ENCODE assay signal across 1 cellular context in genomic region chr9:77939149-77939668, GRCh38.
TF ChIP-seq lines count a peak whose summit lies in the region.

No MANE protein-coding gene starts in this region.

TF ChIP-seq in WTC11, 78 proteins besides CTCF, POLR2A, EP300 and RAD21 (continued from another document):
- TF ChIP-seq ATF2 (CRISPR knock-in tag; IDR thresholded peaks at IDR 0.05; ENCODE audit: borderline replicate concordance, low read depth), result no peak
- no peak for TF ChIP-seq IRF2 (CRISPR knock-in tag; IDR thresholded peaks at IDR 0.05; ENCODE audit: borderline replicate concordance, low read depth)
- TF ChIP-seq, protein P1, sequence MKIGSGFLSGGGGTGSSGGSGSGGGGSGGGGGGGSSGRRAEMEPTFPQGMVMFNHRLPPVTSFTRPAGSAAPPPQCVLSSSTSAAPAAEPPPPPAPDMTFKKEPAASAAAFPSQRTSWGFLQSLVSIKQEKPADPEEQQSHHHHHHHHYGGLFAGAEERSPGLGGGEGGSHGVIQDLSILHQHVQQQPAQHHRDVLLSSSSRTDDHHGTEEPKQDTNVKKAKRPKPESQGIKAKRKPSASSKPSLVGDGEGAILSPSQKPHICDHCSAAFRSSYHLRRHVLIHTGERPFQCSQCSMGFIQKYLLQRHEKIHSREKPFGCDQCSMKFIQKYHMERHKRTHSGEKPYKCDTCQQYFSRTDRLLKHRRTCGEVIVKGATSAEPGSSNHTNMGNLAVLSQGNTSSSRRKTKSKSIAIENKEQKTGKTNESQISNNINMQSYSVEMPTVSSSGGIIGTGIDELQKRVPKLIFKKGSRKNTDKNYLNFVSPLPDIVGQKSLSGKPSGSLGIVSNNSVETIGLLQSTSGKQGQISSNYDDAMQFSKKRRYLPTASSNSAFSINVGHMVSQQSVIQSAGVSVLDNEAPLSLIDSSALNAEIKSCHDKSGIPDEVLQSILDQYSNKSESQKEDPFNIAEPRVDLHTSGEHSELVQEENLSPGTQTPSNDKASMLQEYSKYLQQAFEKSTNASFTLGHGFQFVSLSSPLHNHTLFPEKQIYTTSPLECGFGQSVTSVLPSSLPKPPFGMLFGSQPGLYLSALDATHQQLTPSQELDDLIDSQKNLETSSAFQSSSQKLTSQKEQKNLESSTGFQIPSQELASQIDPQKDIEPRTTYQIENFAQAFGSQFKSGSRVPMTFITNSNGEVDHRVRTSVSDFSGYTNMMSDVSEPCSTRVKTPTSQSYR (CRISPR knock-in tag; IDR thresholded peaks at IDR 0.05), result no peak
- TF ChIP-seq SMAD4 (CRISPR knock-in tag; IDR thresholded peaks at IDR 0.05), result no peak
- no peak for TF ChIP-seq ZNF317 (CRISPR knock-in tag; IDR thresholded peaks at IDR 0.05; ENCODE audit: borderline replicate concordance, low read depth)
- TF ChIP-seq, protein P2, sequence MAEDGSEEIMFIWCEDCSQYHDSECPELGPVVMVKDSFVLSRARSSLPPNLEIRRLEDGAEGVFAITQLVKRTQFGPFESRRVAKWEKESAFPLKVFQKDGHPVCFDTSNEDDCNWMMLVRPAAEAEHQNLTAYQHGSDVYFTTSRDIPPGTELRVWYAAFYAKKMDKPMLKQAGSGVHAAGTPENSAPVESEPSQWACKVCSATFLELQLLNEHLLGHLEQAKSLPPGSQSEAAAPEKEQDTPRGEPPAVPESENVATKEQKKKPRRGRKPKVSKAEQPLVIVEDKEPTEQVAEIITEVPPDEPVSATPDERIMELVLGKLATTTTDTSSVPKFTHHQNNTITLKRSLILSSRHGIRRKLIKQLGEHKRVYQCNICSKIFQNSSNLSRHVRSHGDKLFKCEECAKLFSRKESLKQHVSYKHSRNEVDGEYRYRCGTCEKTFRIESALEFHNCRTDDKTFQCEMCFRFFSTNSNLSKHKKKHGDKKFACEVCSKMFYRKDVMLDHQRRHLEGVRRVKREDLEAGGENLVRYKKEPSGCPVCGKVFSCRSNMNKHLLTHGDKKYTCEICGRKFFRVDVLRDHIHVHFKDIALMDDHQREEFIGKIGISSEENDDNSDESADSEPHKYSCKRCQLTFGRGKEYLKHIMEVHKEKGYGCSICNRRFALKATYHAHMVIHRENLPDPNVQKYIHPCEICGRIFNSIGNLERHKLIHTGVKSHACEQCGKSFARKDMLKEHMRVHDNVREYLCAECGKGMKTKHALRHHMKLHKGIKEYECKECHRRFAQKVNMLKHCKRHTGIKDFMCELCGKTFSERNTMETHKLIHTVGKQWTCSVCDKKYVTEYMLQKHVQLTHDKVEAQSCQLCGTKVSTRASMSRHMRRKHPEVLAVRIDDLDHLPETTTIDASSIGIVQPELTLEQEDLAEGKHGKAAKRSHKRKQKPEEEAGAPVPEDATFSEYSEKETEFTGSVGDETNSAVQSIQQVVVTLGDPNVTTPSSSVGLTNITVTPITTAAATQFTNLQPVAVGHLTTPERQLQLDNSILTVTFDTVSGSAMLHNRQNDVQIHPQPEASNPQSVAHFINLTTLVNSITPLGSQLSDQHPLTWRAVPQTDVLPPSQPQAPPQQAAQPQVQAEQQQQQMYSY (CRISPR knock-in tag; IDR thresholded peaks at IDR 0.05), result no peak
TF ChIP-seq in WTC11: peak in this region for 0.
